ENCODE assay signal across 21 cellular contexts in the genomic region with DNA sequence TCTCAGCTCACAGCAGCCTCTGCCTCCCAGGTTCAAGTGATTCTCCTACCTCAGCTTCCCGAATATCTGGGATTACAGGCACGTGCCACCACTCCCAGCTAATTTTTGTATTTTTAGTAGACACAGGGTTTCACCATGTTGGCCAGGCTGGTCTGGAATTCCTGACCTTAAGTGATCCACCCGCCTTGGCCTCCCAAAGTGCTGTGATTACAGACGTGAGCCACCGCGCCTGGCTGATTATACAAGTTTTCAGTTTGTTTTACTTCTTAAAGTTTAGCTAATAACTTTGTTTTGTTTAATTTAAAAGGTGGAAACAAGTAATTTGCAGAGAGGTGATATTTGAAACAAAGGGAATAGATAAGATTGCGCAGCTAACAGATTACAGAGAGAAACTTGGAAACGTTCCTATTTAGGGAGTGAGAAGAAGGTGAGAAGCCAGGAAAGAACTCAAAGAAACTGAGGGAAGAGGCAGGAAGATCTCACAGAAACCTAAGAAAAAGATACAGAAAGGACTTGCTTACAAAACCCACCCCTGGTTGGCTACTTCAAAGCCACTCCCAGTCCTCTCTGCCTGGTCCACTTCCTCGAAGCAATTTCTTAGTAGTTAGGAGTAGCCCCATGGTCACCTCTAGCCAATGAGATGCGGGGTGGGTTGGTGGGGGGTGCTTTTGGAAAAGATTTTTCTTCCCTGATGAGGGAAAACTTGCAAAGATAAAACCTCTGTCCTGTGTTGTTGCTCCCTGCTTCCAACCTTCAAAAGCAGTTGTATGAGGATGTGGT.
"Had no signal": no experiment of that assay in that cellular context is flagged by ENCODE, and none has a peak within 500 bp of the region (broad histone marks: within the 10 kb centered on the region; RNA-seq: fewer than 3 reads in every experiment).

No MANE protein-coding gene starts in this region.

- H3K27ac Mint-ChIP-seq: activated CD4-positive, alpha-beta memory T cell treated with anti-CD3 and anti-CD28 coated beads for 36 hours; activated naive CD4-positive, alpha-beta T cell treated with anti-CD3 and anti-CD28 coated beads, Interleukin-2, amount 50 U/mL, for 72 hours; activated T-helper 1 cell treated with anti-CD3 and anti-CD28 coated beads, Interleukin-12 subunit alpha, Interleukin-12 subunit beta, Interleukin-2, Interleukin-4 antibody, amounts not matched to agents 30 ng/mL and 10 ng/mL and 1 ng/mL, durations not matched to agents 14 hours and 24 hours and 36 hours; mesothelial cell of epicardium; natural killer cell treated with Interleukin-12 subunit alpha and Interleukin-12 subunit beta and Interleukin-15 and Interleukin-18, amount 100 ng/mL, for 72 hours had no signal

- H3K36me3 ChIP-seq: adrenal gland, SJCRH30, tibial artery, WERI-Rb-1 had no signal

- H3K4me3 Mint-ChIP-seq: activated CD4-positive, alpha-beta memory T cell treated with anti-CD3 and anti-CD28 coated beads for 36 hours; activated T-helper 1 cell treated with anti-CD3 and anti-CD28 coated beads, Interleukin-12 subunit alpha, Interleukin-12 subunit beta, Interleukin-2, Interleukin-4 antibody, amounts not matched to agents 30 ng/mL and 10 ng/mL and 1 ng/mL, durations not matched to agents 14 hours and 24 hours and 36 hours; mesothelial cell of epicardium; natural killer cell treated with Interleukin-12 subunit alpha and Interleukin-12 subunit beta and Interleukin-15 and Interleukin-18, amount 100 ng/mL, for 72 hours had no signal

- H3K27me3 ChIP-seq: adrenal gland, SJCRH30, tibial artery had no signal

- H3K9me3 ChIP-seq: adrenal gland, SJCRH30, tibial artery had no signal

- H3K27ac ChIP-seq: adrenal gland, dorsolateral prefrontal cortex, SJCRH30, tibial artery, WERI-Rb-1 had no signal

- H3K9me3 Mint-ChIP-seq: activated CD4-positive, alpha-beta memory T cell treated with anti-CD3 and anti-CD28 coated beads for 36 hours; activated naive CD4-positive, alpha-beta T cell treated with anti-CD3 and anti-CD28 coated beads, Interleukin-2, amount 50 U/mL, for 72 hours; activated T-helper 1 cell treated with anti-CD3 and anti-CD28 coated beads, Interleukin-12 subunit alpha, Interleukin-12 subunit beta, Interleukin-2, Interleukin-4 antibody, amounts not matched to agents 30 ng/mL and 10 ng/mL and 1 ng/mL, durations not matched to agents 14 hours and 24 hours and 36 hours; mesothelial cell of epicardium; natural killer cell treated with Interleukin-12 subunit alpha and Interleukin-12 subunit beta and Interleukin-15 and Interleukin-18, amount 100 ng/mL, for 72 hours had no signal

- ATAC-seq: activated naive CD4-positive, alpha-beta T cell treated with anti-CD3 and anti-CD28 coated beads, Interleukin-2, amount 50 U/mL, for 72 hours had no signal

- H3K36me3 Mint-ChIP-seq: activated CD4-positive, alpha-beta memory T cell treated with anti-CD3 and anti-CD28 coated beads for 36 hours; activated naive CD4-positive, alpha-beta T cell treated with anti-CD3 and anti-CD28 coated beads, Interleukin-2, amount 50 U/mL, for 72 hours; mesothelial cell of epicardium; natural killer cell treated with Interleukin-12 subunit alpha and Interleukin-12 subunit beta and Interleukin-15 and Interleukin-18, amount 100 ng/mL, for 72 hours had no signal

- DNase-seq: activated CD4-positive, alpha-beta memory T cell treated with anti-CD3 and anti-CD28 coated beads for 36 hours; activated gamma-delta T cell treated with Interleukin-2 at 50 U/mL for 16 hours; activated T-cell treated with anti-CD3 and anti-CD28 coated beads for 4 hours; adrenal gland; dorsolateral prefrontal cortex; foreskin melanocyte; glutamatergic neuron; hypothalamus; islet precursor cell; nucleus accumbens; posterior cingulate gyrus; SJCRH30; stimulated activated CD8-positive, alpha-beta memory T cell treated with anti-CD3 and anti-CD28 coated beads, Interleukin-4, amount 100 ng/mL, for 48 hours; stimulated activated naive CD4-positive, alpha-beta T cell; T-helper 2 cell; tibial artery; WERI-Rb-1 had no signal

- H3K4me3 ChIP-seq: adrenal gland, dorsolateral prefrontal cortex, SJCRH30, tibial artery had no signal
